6 cellular contexts compared by ENCODE assay signal in the genomic region with DNA sequence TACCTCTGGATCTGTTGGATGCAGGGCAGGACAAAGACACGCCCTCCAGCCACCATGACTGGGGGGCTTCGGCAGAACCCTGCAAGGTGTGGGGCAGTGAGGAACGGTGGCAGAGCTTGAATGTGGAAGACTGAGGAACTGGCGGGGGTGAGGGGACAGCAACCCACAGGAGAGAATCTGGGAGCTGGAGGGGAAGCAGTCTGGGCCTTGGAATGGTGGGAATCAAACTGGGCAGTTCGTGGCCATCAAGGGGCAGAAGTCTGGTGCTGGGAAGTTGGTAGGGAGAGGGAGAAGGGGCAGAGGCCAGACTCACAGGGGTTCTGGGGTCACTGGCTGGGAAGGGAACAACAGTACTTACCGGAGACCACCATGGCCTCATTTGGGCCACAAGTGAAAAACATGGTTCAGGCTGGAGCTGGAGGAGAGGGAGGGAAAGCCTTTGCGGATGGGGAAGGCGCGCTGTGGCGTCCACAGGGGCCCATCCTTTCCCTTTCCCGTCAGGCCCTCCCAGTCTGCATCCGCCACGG. TPM values are rescaled to one million over a fixed set of nuclear protein-coding genes. Genes with fewer than 3 reads are reported as not detected.
DNase-seq lines count a peak whose midpoint lies in the region; ATAC-seq lines count a peak whose summit lies in the region.

No MANE protein-coding gene starts in this region.

- H3K36me3 Mint-ChIP-seq in activated naive CD4-positive, alpha-beta T cell treated with anti-CD3 and anti-CD28 coated beads, Interleukin-2, amount 10 ng/mL, durations not matched to agents 7 days and 5 days = peaks cover 56% of the 10 kb centered on the region
- H3K36me3 Mint-ChIP-seq in stimulated activated effector memory CD8-positive, alpha-beta T cell treated with anti-CD3 and anti-CD28 coated beads, Interleukin-12 subunit alpha, Interleukin-12 subunit beta, amount 100 ng/mL, for 72 hours = peaks cover 85% of the 10 kb centered on the region

- DNase-seq in activated naive CD4-positive, alpha-beta T cell treated with anti-CD3 and anti-CD28 coated beads, Interleukin-2, amount 10 ng/mL, durations not matched to agents 7 days and 5 days = no peak
- no peak for DNase-seq in activated naive CD4-positive, alpha-beta T cell (lab: John Stamatoyannopoulos, UW)
- no peak for DNase-seq in stimulated activated effector memory CD8-positive, alpha-beta T cell treated with anti-CD3 and anti-CD28 coated beads, Interleukin-12 subunit alpha, Interleukin-12 subunit beta, amount 100 ng/mL, for 72 hours (ENCODE audit: low spot score in 2 of 2)

- CTCF ChIA-PET in activated naive CD4-positive, alpha-beta T cell treated with anti-CD3 and anti-CD28 coated beads, Interleukin-2, amount 10 ng/mL, durations not matched to agents 7 days and 5 days (lab: Charles Lee) = interaction anchor here (1.0 to 2.6 kb wide), 4 partner anchors 10 to 79 kb away, joined by 3 to 8 read pairs (median 6); no protein-coding TSS in a partner anchor

- peak overlapping the region; percentile 92 for H3K4me3 Mint-ChIP-seq in activated naive CD4-positive, alpha-beta T cell treated with anti-CD3 and anti-CD28 coated beads, Interleukin-2, amount 10 ng/mL, durations not matched to agents 7 days and 5 days
- H3K4me3 Mint-ChIP-seq in stimulated activated effector memory CD8-positive, alpha-beta T cell treated with anti-CD3 and anti-CD28 coated beads, Interleukin-12 subunit alpha, Interleukin-12 subunit beta, amount 100 ng/mL, for 72 hours = peak overlapping the region; percentile 98

- peaks cover 77% of the 10 kb centered on the region for H3K4me1 Mint-ChIP-seq in activated naive CD4-positive, alpha-beta T cell treated with anti-CD3 and anti-CD28 coated beads, Interleukin-2, amount 10 ng/mL, durations not matched to agents 7 days and 5 days
- peaks cover 76% of the 10 kb centered on the region for H3K4me1 Mint-ChIP-seq in stimulated activated effector memory CD8-positive, alpha-beta T cell treated with anti-CD3 and anti-CD28 coated beads, Interleukin-12 subunit alpha, Interleukin-12 subunit beta, amount 100 ng/mL, for 72 hours

- no peaks in the 10 kb centered on the region for H3K9me3 Mint-ChIP-seq in activated naive CD4-positive, alpha-beta T cell treated with anti-CD3 and anti-CD28 coated beads, Interleukin-2, amount 10 ng/mL, durations not matched to agents 7 days and 5 days
- H3K9me3 Mint-ChIP-seq in stimulated activated effector memory CD8-positive, alpha-beta T cell treated with anti-CD3 and anti-CD28 coated beads, Interleukin-12 subunit alpha, Interleukin-12 subunit beta, amount 100 ng/mL, for 72 hours = no peaks in the 10 kb centered on the region

- H3K27ac Mint-ChIP-seq in activated naive CD4-positive, alpha-beta T cell treated with anti-CD3 and anti-CD28 coated beads, Interleukin-2, amount 10 ng/mL, durations not matched to agents 7 days and 5 days = peak overlapping the region; percentile 95
- H3K27ac Mint-ChIP-seq in stimulated activated effector memory CD8-positive, alpha-beta T cell treated with anti-CD3 and anti-CD28 coated beads, Interleukin-12 subunit alpha, Interleukin-12 subunit beta, amount 100 ng/mL, for 72 hours = peak overlapping the region; percentile 98

- H3K27me3 Mint-ChIP-seq in activated naive CD4-positive, alpha-beta T cell treated with anti-CD3 and anti-CD28 coated beads, Interleukin-2, amount 10 ng/mL, durations not matched to agents 7 days and 5 days = no peaks in the 10 kb centered on the region

- ATAC-seq in esophagus mucosa (peak; percentile 15), GM19035 (IDR thresholded peaks at IDR 0.05; ENCODE audit: unreplicated experiment) (no peak), GM21723 (IDR thresholded peaks at IDR 0.05; ENCODE audit: unreplicated experiment) (no peak)
- no peak for ATAC-seq in stimulated activated effector memory CD8-positive, alpha-beta T cell treated with anti-CD3 and anti-CD28 coated beads, Interleukin-12 subunit alpha, Interleukin-12 subunit beta, amount 100 ng/mL, for 72 hours

RNA-seq across cellular contexts. Expression of gene FLOT1, which starts 0.6 kb away (rescaled TPM):
- total RNA-seq in esophagus mucosa = 75.0 TPM

RNA-seq across cellular contexts. Expression of gene IER3, which starts 2.5 kb away (rescaled TPM):
- total RNA-seq in esophagus mucosa = 74.3 TPM

RNA-seq across cellular contexts. Expression of gene TUBB, which starts 21.7 kb away (rescaled TPM):
- 327 TPM for total RNA-seq in esophagus mucosa

RNA-seq across cellular contexts. Expression of gene MDC1, which starts 24.8 kb away (rescaled TPM):
- 15.7 TPM for total RNA-seq in esophagus mucosa

RNA-seq across cellular contexts. Expression of gene NRM, which starts 51.1 kb away (rescaled TPM):
- 12.7 TPM for total RNA-seq in esophagus mucosa
